1 cellular context compared by ENCODE assay signal in the genomic region with DNA sequence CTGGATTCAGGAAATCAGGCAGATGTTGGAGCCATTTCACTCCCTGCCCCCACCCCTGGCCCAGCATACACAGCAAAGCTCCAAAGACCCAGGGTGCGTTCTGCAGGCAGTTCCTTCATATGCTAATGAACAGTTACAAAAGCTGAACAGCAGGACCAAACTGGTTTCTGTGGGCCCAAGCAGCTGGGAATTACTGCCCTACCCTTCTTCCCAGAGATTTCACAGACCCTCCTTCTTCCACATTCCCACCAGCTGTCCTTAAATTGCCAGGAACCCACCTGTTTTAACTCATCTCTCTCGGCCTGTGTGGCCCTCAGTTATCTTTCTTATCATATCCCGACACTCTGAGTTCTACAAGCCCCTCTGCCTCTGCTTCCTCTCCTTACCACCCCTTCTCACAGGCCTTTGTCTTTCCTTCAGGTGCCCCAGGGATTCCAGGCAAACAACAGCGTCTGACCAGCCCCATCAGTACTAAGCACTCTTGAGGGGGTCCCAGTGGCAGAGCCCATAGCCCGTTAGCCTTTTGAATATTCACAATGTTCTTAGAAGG.
A peak's percentile ranks its signal among the peaks of the same experiment; 100 is the strongest.
TF ChIP-seq lines count a peak whose summit lies in the region.

No MANE protein-coding gene starts in this region.

TF ChIP-seq in WTC11, 78 proteins besides CTCF, POLR2A, EP300 and RAD21 (continued from another document):
- TF ChIP-seq, protein P1, sequence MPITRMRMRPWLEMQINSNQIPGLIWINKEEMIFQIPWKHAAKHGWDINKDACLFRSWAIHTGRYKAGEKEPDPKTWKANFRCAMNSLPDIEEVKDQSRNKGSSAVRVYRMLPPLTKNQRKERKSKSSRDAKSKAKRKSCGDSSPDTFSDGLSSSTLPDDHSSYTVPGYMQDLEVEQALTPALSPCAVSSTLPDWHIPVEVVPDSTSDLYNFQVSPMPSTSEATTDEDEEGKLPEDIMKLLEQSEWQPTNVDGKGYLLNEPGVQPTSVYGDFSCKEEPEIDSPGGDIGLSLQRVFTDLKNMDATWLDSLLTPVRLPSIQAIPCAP (CRISPR knock-in tag; IDR thresholded peaks at IDR 0.05) = no peak
- TF ChIP-seq PRDM15 (CRISPR knock-in tag; IDR thresholded peaks at IDR 0.05) = no peak
- TF ChIP-seq ZNF532 (CRISPR knock-in tag; IDR thresholded peaks at IDR 0.05; ENCODE audit: borderline replicate concordance) = 0 out of 2 replicates have a peak, but pooled peaks have one; percentile 65
- TF ChIP-seq, protein P2, sequence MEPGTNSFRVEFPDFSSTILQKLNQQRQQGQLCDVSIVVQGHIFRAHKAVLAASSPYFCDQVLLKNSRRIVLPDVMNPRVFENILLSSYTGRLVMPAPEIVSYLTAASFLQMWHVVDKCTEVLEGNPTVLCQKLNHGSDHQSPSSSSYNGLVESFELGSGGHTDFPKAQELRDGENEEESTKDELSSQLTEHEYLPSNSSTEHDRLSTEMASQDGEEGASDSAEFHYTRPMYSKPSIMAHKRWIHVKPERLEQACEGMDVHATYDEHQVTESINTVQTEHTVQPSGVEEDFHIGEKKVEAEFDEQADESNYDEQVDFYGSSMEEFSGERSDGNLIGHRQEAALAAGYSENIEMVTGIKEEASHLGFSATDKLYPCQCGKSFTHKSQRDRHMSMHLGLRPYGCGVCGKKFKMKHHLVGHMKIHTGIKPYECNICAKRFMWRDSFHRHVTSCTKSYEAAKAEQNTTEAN (CRISPR knock-in tag; IDR thresholded peaks at IDR 0.05) = no peak; the same call in 1 of the 2 replicates
- no peak for TF ChIP-seq ZBTB21 (CRISPR knock-in tag; IDR thresholded peaks at IDR 0.05; ENCODE audit: borderline replicate concordance)
- peak; percentile 90 for TF ChIP-seq TEAD1 (CRISPR knock-in tag; IDR thresholded peaks at IDR 0.05)
- TF ChIP-seq, protein P3, sequence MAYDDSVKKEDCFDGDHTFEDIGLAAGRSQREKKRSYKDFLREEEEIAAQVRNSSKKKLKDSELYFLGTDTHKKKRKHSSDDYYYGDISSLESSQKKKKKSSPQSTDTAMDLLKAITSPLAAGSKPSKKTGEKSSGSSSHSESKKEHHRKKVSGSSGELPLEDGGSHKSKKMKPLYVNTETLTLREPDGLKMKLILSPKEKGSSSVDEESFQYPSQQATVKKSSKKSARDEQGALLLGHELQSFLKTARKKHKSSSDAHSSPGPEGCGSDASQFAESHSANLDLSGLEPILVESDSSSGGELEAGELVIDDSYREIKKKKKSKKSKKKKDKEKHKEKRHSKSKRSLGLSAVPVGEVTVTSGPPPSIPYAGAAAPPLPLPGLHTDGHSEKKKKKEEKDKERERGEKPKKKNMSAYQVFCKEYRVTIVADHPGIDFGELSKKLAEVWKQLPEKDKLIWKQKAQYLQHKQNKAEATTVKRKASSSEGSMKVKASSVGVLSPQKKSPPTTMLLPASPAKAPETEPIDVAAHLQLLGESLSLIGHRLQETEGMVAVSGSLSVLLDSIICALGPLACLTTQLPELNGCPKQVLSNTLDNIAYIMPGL (CRISPR knock-in tag; IDR thresholded peaks at IDR 0.05) = no peak
- TF ChIP-seq ZNF121 (CRISPR knock-in tag; IDR thresholded peaks at IDR 0.05) = no peak
- 0 out of 2 replicates have a peak, but pooled peaks have one; percentile 20 for TF ChIP-seq CREM (CRISPR knock-in tag; IDR thresholded peaks at IDR 0.05)
- peak; percentile 66 for TF ChIP-seq ZNF423 (CRISPR knock-in tag; IDR thresholded peaks at IDR 0.05)
- peak; percentile 64; the same call in 1 of the 2 replicates for TF ChIP-seq MYBL2 (CRISPR knock-in tag; IDR thresholded peaks at IDR 0.05)
- TF ChIP-seq PRRX2 (CRISPR knock-in tag; IDR thresholded peaks at IDR 0.05) = peak; percentile 26; the same call in 1 of the 2 replicates
- TF ChIP-seq USF1 (CRISPR knock-in tag; IDR thresholded peaks at IDR 0.05) = no peak
- TF ChIP-seq NFE2L1 (CRISPR knock-in tag; IDR thresholded peaks at IDR 0.05) = 0 out of 2 replicates have a peak, but pooled peaks have one; percentile 33
- peak; percentile 73 for TF ChIP-seq FOXK1 (CRISPR knock-in tag; IDR thresholded peaks at IDR 0.05)
- peak; percentile 74; the same call in 1 of the 2 replicates for TF ChIP-seq ZNF232 (CRISPR knock-in tag; IDR thresholded peaks at IDR 0.05)
- TF ChIP-seq, protein P4, sequence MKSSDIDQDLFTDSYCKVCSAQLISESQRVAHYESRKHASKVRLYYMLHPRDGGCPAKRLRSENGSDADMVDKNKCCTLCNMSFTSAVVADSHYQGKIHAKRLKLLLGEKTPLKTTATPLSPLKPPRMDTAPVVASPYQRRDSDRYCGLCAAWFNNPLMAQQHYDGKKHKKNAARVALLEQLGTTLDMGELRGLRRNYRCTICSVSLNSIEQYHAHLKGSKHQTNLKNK (CRISPR knock-in tag; IDR thresholded peaks at IDR 0.05) = 0 out of 2 replicates have a peak, but pooled peaks have one; percentile 17
- peak; percentile 50; the same call in 1 of the 2 replicates for TF ChIP-seq TP53 (CRISPR knock-in tag; IDR thresholded peaks at IDR 0.05)
- TF ChIP-seq, protein P5, sequence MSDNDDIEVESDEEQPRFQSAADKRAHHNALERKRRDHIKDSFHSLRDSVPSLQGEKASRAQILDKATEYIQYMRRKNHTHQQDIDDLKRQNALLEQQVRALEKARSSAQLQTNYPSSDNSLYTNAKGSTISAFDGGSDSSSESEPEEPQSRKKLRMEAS (CRISPR knock-in tag; IDR thresholded peaks at IDR 0.05) = peak; percentile 60
- TF ChIP-seq, protein P6, sequence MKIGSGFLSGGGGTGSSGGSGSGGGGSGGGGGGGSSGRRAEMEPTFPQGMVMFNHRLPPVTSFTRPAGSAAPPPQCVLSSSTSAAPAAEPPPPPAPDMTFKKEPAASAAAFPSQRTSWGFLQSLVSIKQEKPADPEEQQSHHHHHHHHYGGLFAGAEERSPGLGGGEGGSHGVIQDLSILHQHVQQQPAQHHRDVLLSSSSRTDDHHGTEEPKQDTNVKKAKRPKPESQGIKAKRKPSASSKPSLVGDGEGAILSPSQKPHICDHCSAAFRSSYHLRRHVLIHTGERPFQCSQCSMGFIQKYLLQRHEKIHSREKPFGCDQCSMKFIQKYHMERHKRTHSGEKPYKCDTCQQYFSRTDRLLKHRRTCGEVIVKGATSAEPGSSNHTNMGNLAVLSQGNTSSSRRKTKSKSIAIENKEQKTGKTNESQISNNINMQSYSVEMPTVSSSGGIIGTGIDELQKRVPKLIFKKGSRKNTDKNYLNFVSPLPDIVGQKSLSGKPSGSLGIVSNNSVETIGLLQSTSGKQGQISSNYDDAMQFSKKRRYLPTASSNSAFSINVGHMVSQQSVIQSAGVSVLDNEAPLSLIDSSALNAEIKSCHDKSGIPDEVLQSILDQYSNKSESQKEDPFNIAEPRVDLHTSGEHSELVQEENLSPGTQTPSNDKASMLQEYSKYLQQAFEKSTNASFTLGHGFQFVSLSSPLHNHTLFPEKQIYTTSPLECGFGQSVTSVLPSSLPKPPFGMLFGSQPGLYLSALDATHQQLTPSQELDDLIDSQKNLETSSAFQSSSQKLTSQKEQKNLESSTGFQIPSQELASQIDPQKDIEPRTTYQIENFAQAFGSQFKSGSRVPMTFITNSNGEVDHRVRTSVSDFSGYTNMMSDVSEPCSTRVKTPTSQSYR (CRISPR knock-in tag; IDR thresholded peaks at IDR 0.05) = peak; percentile 90
- TF ChIP-seq, protein P7, sequence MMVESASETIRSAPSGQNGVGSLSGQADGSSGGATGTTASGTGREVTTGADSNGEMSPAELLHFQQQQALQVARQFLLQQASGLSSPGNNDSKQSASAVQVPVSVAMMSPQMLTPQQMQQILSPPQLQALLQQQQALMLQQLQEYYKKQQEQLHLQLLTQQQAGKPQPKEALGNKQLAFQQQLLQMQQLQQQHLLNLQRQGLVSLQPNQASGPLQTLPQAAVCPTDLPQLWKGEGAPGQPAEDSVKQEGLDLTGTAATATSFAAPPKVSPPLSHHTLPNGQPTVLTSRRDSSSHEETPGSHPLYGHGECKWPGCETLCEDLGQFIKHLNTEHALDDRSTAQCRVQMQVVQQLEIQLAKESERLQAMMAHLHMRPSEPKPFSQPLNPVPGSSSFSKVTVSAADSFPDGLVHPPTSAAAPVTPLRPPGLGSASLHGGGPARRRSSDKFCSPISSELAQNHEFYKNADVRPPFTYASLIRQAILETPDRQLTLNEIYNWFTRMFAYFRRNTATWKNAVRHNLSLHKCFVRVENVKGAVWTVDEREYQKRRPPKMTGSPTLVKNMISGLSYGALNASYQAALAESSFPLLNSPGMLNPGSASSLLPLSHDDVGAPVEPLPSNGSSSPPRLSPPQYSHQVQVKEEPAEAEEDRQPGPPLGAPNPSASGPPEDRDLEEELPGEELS (CRISPR knock-in tag; IDR thresholded peaks at IDR 0.05) = peak; percentile 89; the same call in 1 of the 2 replicates
- no peak for TF ChIP-seq ZNF138 (CRISPR knock-in tag; conservative IDR thresholded peaks at IDR 0.05)
- TF ChIP-seq NR3C1 (CRISPR knock-in tag; conservative IDR thresholded peaks at IDR 0.05; ENCODE audit: low read depth) = 0 out of 2 replicates have a peak, but pooled peaks have one; percentile 35
- peak; percentile 28; the same call in 1 of the 2 replicates for TF ChIP-seq ETV6 (CRISPR knock-in tag; IDR thresholded peaks at IDR 0.05)
TF ChIP-seq in WTC11: peak in this region for 17.
